1 cellular context compared by ENCODE assay signal in the genomic region with DNA sequence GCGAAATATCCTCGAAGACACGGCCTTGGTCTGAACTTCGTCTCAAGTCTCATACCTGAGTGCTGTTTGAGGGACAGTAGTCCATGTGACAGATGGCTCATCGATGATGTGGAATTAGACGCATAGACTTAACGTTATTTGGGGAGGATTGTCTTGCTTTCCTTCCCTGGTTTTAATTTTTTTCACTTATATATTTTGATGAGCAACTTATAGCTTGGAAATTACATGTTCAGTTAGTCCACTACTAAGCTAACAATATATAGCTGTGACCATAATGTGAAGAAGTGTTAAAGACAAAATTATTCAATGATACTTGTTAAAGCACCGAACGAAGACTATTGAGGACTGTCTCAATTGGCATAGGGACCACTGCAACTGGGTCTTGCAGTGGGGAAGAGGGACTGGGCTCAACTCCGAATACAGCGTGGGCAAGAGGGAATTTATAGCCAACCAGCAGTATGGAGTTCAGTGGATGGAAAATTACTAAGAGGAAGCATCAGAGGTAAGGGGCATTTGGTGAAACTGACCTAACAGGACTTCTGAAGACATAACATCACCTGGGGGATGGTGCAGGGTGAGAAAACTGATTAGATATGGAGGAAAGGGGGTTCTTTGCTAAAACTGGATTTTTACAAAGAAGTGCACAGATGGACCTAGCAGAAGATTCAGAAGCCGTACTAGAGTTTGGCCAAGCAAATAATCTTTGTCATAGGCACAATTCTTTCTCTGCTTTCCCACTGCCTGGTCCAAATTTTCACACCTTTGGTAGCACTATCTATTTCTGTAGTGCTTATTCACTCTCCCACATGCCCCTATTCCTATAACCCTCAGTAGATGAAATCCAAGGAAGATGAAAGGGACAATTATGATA.
TF ChIP-seq lines count a peak whose summit lies in the region.

No MANE protein-coding gene starts in this region.

TF ChIP-seq in GM12878, 131 proteins besides CTCF, POLR2A, EP300 and RAD21:
- TF ChIP-seq ZNF687 (IDR thresholded peaks at IDR 0.05) (peak; percentile 46), NBN (IDR thresholded peaks at IDR 0.05) (0 out of 2 replicates have a peak, but pooled peaks have one; percentile 6), SKIL (IDR thresholded peaks at IDR 0.05; ENCODE audit: low read depth, poor library complexity, severe bottlenecking) (peak; percentile 5), HCFC1 (IDR thresholded peaks at IDR 0.05; ENCODE audit: low read length) (no peak), GATAD2B (conservative IDR thresholded peaks at IDR 0.05; ENCODE audit: low read depth) (no peak), PML (IDR thresholded peaks at IDR 0.05; ENCODE audit: low read length) (no peak), PKNOX1 (IDR thresholded peaks at IDR 0.05) (peak; percentile 55), HDGF (IDR thresholded peaks at IDR 0.05) (no peak; the same call in 1 of the 2 replicates), CHD4 (IDR thresholded peaks at IDR 0.05) (no peak), ZNF384 (IDR thresholded peaks at IDR 0.05; ENCODE audit: borderline replicate concordance, low read depth, low read length) (no peak), RBBP5 (conservative IDR thresholded peaks at IDR 0.05) (0 out of 2 replicates have a peak, but pooled peaks have one; percentile 12), TBL1XR1 (IDR thresholded peaks at IDR 0.05; ENCODE audit: low read depth, low read length) (no peak)
- TF ChIP-seq, protein P1, sequence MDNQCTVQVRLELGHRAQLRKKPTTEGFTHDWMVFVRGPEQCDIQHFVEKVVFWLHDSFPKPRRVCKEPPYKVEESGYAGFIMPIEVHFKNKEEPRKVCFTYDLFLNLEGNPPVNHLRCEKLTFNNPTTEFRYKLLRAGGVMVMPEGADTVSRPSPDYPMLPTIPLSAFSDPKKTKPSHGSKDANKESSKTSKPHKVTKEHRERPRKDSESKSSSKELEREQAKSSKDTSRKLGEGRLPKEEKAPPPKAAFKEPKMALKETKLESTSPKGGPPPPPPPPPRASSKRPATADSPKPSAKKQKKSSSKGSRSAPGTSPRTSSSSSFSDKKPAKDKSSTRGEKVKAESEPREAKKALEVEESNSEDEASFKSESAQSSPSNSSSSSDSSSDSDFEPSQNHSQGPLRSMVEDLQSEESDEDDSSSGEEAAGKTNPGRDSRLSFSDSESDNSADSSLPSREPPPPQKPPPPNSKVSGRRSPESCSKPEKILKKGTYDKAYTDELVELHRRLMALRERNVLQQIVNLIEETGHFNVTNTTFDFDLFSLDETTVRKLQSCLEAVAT (IDR thresholded peaks at IDR 0.05), result 0 out of 2 replicates have a peak, but pooled peaks have one; percentile 11
